Comparison of ENCODE assay signal across 8 cellular contexts in the genomic region with DNA sequence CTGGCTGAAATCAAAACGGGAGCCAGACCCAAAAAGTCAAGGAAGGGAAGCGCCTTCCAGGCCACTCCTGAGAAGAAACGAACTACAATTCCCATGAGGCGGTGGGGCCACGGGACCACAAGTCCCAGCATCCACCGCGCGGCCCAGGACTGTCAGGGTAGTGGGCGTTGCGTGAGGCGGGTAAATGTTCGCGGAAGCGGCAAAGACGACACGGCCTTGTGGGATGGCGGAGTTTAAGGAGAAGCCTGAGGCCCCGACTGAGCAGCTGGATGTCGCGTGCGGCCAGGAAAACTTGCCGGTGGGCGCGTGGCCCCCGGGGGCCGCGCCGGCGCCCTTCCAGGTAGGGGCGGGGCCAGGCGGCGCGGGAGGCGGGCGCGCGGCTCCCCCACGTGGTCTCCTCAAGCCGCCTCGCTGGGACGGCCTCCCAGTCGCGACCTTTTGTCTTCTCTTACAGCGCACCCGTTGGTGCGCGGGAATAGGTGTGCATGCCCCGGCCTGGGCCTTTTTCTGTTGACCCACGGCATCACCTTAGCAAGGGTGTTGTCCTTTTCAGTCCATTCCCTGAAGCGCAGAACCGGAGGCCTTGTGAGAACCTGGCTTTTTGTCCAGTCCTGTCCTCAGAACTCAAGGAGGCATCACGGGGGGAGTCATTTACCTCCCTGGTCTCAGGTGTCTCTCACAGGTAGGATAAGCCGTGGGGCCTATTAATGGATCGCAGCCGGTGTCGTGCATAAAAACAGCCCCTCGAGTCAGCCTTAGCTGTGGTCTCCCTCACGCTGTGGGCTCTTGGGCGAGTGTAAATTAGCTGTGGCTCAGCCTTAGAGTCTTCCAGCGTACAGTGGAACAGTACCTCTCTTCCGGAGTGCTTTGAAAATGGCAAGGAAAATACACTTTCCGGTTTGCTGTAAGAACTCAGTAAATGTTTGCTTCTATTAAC. TPM values are rescaled to one million over a fixed set of nuclear protein-coding genes. Genes with fewer than 3 reads are reported as not detected.
A peak's percentile ranks its signal among the peaks of the same experiment; 100 is the strongest.
DNase-seq lines count a peak whose midpoint lies in the region; ATAC-seq and TF ChIP-seq lines count a peak whose summit lies in the region.

A gene (plus strand): TSS at position 183 of the 937 bp plus-strand sequence. CDS start 2 bp downstream, at position 185.

- H3K4me3 Mint-ChIP-seq in activated T-helper 2 cell treated with anti-CD3 and anti-CD28 coated beads, Interferon-gamma antibody, Interleukin-2, Interleukin-4, amounts not matched to agents 10 μg/mL and 5 μg/mL and 100 μg/mL, durations not matched to agents 14 hours and 24 hours and 36 hours (ENCODE audit: low read depth): peak within 1 kb of the TSS; percentile 90
- H3K4me3 Mint-ChIP-seq in natural killer cell treated with Interleukin-12 subunit alpha and Interleukin-12 subunit beta and Interleukin-15 and Interleukin-18, amount 100 ng/mL, for 72 hours: peak within 1 kb of the TSS; percentile 91

- H4K20me1 ChIP-seq in DND-41 (ENCODE audit: insufficient read depth, low read length) (no peaks in the 10 kb centered on the region; the same call in 1 of the 2 replicates), KMS-11 (ENCODE audit: insufficient read depth) (no peaks in the 10 kb centered on the region)

- peak within 1 kb of the TSS; percentile 95 for H3K27ac Mint-ChIP-seq in activated T-helper 2 cell treated with anti-CD3 and anti-CD28 coated beads, Interferon-gamma antibody, Interleukin-2, Interleukin-4, amounts not matched to agents 10 μg/mL and 5 μg/mL and 100 μg/mL, durations not matched to agents 14 hours and 24 hours and 36 hours
- H3K27ac Mint-ChIP-seq in natural killer cell treated with Interleukin-12 subunit alpha and Interleukin-12 subunit beta and Interleukin-15 and Interleukin-18, amount 100 ng/mL, for 72 hours: peak within 1 kb of the TSS; percentile 82 to 90

- H3K4me3 ChIP-seq in DND-41 (ENCODE audit: low read depth in 1 of 2, low read length in 2 of 2): peak within 1 kb of the TSS; percentile 61 to 71
- no peak within 1 kb of the TSS for H3K4me3 ChIP-seq in KMS-11 (IDR thresholded peaks at IDR 0.05; ENCODE audit: insufficient read depth, low read depth, low read length)
- H3K4me3 ChIP-seq in RWPE2 (ENCODE audit: severe bottlenecking): peak within 1 kb of the TSS; percentile 91

- peaks cover 16% of the 10 kb centered on the region for H3K36me3 Mint-ChIP-seq in activated T-helper 2 cell treated with anti-CD3 and anti-CD28 coated beads, Interferon-gamma antibody, Interleukin-2, Interleukin-4, amounts not matched to agents 10 μg/mL and 5 μg/mL and 100 μg/mL, durations not matched to agents 14 hours and 24 hours and 36 hours (ENCODE audit: low read depth)
- no peaks in the 10 kb centered on the region for H3K36me3 Mint-ChIP-seq in natural killer cell treated with Interleukin-12 subunit alpha and Interleukin-12 subunit beta and Interleukin-15 and Interleukin-18, amount 100 ng/mL, for 72 hours

- intact Hi-C loops in activated T-helper 2 cell treated with anti-CD3 and anti-CD28 coated beads, Interferon-gamma antibody, Interleukin-2, Interleukin-4, amounts not matched to agents 10 μg/mL and 5 μg/mL and 100 μg/mL, durations not matched to agents 14 hours and 24 hours and 36 hours (cut with micrococcal nuclease): loop anchor here (1.0 to 10.0 kb wide), 5 partner anchors 48 to 1124 kb away; a partner anchor contains a TSS

- H3K27ac ChIP-seq in DND-41 (ENCODE audit: low read length): peak within 1 kb of the TSS; percentile 93
- peak within 1 kb of the TSS; percentile 62 for H3K27ac ChIP-seq in KMS-11
- H3K27ac ChIP-seq in RWPE2 (ENCODE audit: poor library complexity, severe bottlenecking): peak within 1 kb of the TSS; percentile 35

- H3K9ac ChIP-seq in DND-41 (ENCODE audit: low read depth, low read length) (peak within 1 kb of the TSS; percentile 82), KMS-11 (peak within 1 kb of the TSS; percentile 83)

- H2AFZ ChIP-seq in DND-41 (ENCODE audit: low read depth, low read length): peak within 1 kb of the TSS; percentile 80
- peak within 1 kb of the TSS; percentile 67 for H2AFZ ChIP-seq in KMS-11 (ENCODE audit: low read depth)

- peaks cover 4% of the 10 kb centered on the region for H3K27me3 Mint-ChIP-seq in activated T-helper 2 cell treated with anti-CD3 and anti-CD28 coated beads, Interferon-gamma antibody, Interleukin-2, Interleukin-4, amounts not matched to agents 10 μg/mL and 5 μg/mL and 100 μg/mL, durations not matched to agents 14 hours and 24 hours and 36 hours (ENCODE audit: low read depth)
- no peaks in the 10 kb centered on the region for H3K27me3 Mint-ChIP-seq in natural killer cell treated with Interleukin-12 subunit alpha and Interleukin-12 subunit beta and Interleukin-15 and Interleukin-18, amount 100 ng/mL, for 72 hours

- H3K9me3 Mint-ChIP-seq in activated T-helper 2 cell treated with anti-CD3 and anti-CD28 coated beads, Interferon-gamma antibody, Interleukin-2, Interleukin-4, amounts not matched to agents 10 μg/mL and 5 μg/mL and 100 μg/mL, durations not matched to agents 14 hours and 24 hours and 36 hours: no peaks in the 10 kb centered on the region
- no peaks in the 10 kb centered on the region for H3K9me3 Mint-ChIP-seq in natural killer cell treated with Interleukin-12 subunit alpha and Interleukin-12 subunit beta and Interleukin-15 and Interleukin-18, amount 100 ng/mL, for 72 hours

- H3K4me1 ChIP-seq in DND-41 (ENCODE audit: insufficient read depth, low read length) (peaks cover 30% of the 10 kb centered on the region), KMS-11 (ENCODE audit: low read depth, poor library complexity, severe bottlenecking) (no peaks in the 10 kb centered on the region), RWPE2 (ENCODE audit: insufficient read depth, poor library complexity, severe bottlenecking) (peaks cover 7% of the 10 kb centered on the region)

- H3K4me2 ChIP-seq in DND-41 (ENCODE audit: insufficient read depth, low read length): peak within 1 kb of the TSS; percentile 64
- H3K4me2 ChIP-seq in KMS-11: peak within 1 kb of the TSS; percentile 73; the same call in 1 of the 2 replicates

- H3K9me3 ChIP-seq in DND-41 (ENCODE audit: insufficient read depth, low read length, severe bottlenecking) (no peaks in the 10 kb centered on the region), RWPE2 (ENCODE audit: severe bottlenecking) (no peaks in the 10 kb centered on the region)

- peak; percentile 88 for ATAC-seq in DND-41 (ENCODE audit: insufficient read depth, low read depth)
- peak; percentile 95 for ATAC-seq in GM21786 (IDR thresholded peaks at IDR 0.05; ENCODE audit: unreplicated experiment)
- ATAC-seq in RWPE2 (ENCODE audit: low read depth): peak; percentile 90
- ATAC-seq in natural killer cell treated with Interleukin-12 subunit alpha and Interleukin-12 subunit beta and Interleukin-15 and Interleukin-18, amount 100 ng/mL, for 72 hours: peak; percentile 98
- peak; percentile 93 for ATAC-seq in stimulated activated naive CD8-positive, alpha-beta T cell treated with anti-CD3 and anti-CD28 coated beads, Interleukin-15, Interleukin-2, amounts not matched to agents 100 U/mL and 50 U/mL, for 24 hours

- H3K79me2 ChIP-seq in DND-41 (ENCODE audit: insufficient read depth, low read length) (peaks cover 47% of the 10 kb centered on the region), KMS-11 (ENCODE audit: insufficient read depth, low read depth) (no peaks in the 10 kb centered on the region)

- no peak for TF ChIP-seq CTCF in DND-41 (IDR thresholded peaks at IDR 0.05; ENCODE audit: borderline replicate concordance, extremely low read depth, low read length, poor library complexity, severe bottlenecking)
- TF ChIP-seq CTCF in KMS-11 (conservative IDR thresholded peaks at IDR 0.05; ENCODE audit: low read depth, low read length): no peak
- TF ChIP-seq CTCF in RWPE2 (IDR thresholded peaks at IDR 0.05; ENCODE audit: poor library complexity, severe bottlenecking): no peak

- no peaks in the 10 kb centered on the region for H3K27me3 ChIP-seq in DND-41 (ENCODE audit: insufficient read depth, low read length, poor library complexity)
- no peaks in the 10 kb centered on the region for H3K27me3 ChIP-seq in KMS-11 (ENCODE audit: insufficient read depth, low read depth)
- no peaks in the 10 kb centered on the region for H3K27me3 ChIP-seq in RWPE2 (ENCODE audit: insufficient read depth, poor library complexity, severe bottlenecking)

- DNase-seq in DND-41: peak; percentile 91
- DNase-seq in RWPE2 (ENCODE audit: low spot score): peak; percentile 86
- DNase-seq in activated T-helper 2 cell treated with anti-CD3 and anti-CD28 coated beads, Interferon-gamma antibody, Interleukin-2, Interleukin-4, amounts not matched to agents 10 μg/mL and 5 μg/mL and 100 μg/mL, durations not matched to agents 14 hours and 24 hours and 36 hours (ENCODE audit: low spot score): peak; percentile 75
- DNase-seq in fibroblast of peridontal ligament (ENCODE audit: extremely low read depth): peak; percentile 85
- DNase-seq in natural killer cell treated with Interleukin-12 subunit alpha and Interleukin-12 subunit beta and Interleukin-15 and Interleukin-18, amount 100 ng/mL, for 72 hours (ENCODE audit: low spot score): peak; percentile 86
- peak; percentile 89 for DNase-seq in stimulated activated naive CD8-positive, alpha-beta T cell treated with anti-CD3 and anti-CD28 coated beads, Interleukin-15, Interleukin-2, amounts not matched to agents 100 U/mL and 50 U/mL, for 24 hours

- peaks cover 19% of the 10 kb centered on the region; the same call in 1 of the 2 replicates for H3K36me3 ChIP-seq in DND-41 (ENCODE audit: insufficient read depth, low read length)
- H3K36me3 ChIP-seq in KMS-11 (ENCODE audit: insufficient read depth): no peaks in the 10 kb centered on the region
- no peaks in the 10 kb centered on the region for H3K36me3 ChIP-seq in RWPE2 (ENCODE audit: low read depth)

- peaks cover 22% of the 10 kb centered on the region for H3K4me1 Mint-ChIP-seq in activated T-helper 2 cell treated with anti-CD3 and anti-CD28 coated beads, Interferon-gamma antibody, Interleukin-2, Interleukin-4, amounts not matched to agents 10 μg/mL and 5 μg/mL and 100 μg/mL, durations not matched to agents 14 hours and 24 hours and 36 hours (ENCODE audit: low read depth)
- peaks cover 12 to 13% of the 10 kb centered on the region in 2 donors for H3K4me1 Mint-ChIP-seq in natural killer cell treated with Interleukin-12 subunit alpha and Interleukin-12 subunit beta and Interleukin-15 and Interleukin-18, amount 100 ng/mL, for 72 hours (ENCODE audit: low read depth in 2 of 2)

RNA-seq across cellular contexts. Expression of the gene that starts here (rescaled TPM):
- total RNA-seq in activated T-helper 2 cell treated with anti-CD3 and anti-CD28 coated beads, Interferon-gamma antibody, Interleukin-2, Interleukin-4, amounts not matched to agents 10 μg/mL and 5 μg/mL and 100 μg/mL, durations not matched to agents 14 hours and 24 hours and 36 hours: 16.0 and 17.6 TPM in 2 replicates
- total RNA-seq in natural killer cell treated with Interleukin-12 subunit alpha and Interleukin-12 subunit beta and Interleukin-15 and Interleukin-18, amount 100 ng/mL, for 72 hours: 10 to 100 TPM; 12.3 to 17.2 TPM

Comparison
In these comparisons a context has a peak if more than half of its experiments do, and no peak if none do; other contexts are left out.
1. H3K27ac ChIP-seq: peak in every context shown above with its lines; median percentile 93 in DND-41; 62 in KMS-11; 35 in RWPE2.